Comparison of ENCODE assay signal across 22 cellular contexts in the genomic region with DNA sequence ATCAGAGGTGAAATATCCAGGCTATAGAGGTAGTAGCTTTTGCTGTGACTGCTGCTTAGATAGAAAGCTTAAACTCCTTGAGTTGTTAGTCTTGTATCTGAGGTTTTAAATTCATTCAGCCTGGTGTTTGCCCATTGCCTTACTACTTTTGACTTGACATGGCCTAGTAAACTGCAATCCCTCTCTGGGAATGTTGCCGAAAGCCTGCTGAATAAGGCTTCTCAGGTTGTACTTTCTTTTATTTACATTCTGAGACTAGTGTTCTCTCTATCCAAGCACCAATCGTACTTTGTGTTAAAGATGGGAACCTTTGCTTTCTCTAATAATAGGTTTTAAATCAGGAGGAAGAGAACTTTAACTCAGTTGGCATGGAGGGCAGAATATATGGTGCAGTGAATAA.
DNase-seq lines count a peak whose midpoint lies in the region; ATAC-seq and TF ChIP-seq lines count a peak whose summit lies in the region.
"Had no signal": no experiment of that assay in that cellular context is flagged by ENCODE, and none has a peak within 500 bp of the region (broad histone marks: within the 10 kb centered on the region; RNA-seq: fewer than 3 reads in every experiment).

No MANE protein-coding gene starts in this region.

- H3K27me3 Mint-ChIP-seq in GM23338 (ENCODE audit: insufficient read depth, low read depth, poor library complexity): no peaks in the 10 kb centered on the region
- H3K27me3 Mint-ChIP-seq: CD4-positive, CD25-positive, alpha-beta regulatory T cell had no signal

- H3K36me3 Mint-ChIP-seq in GM23338 (ENCODE audit: low read depth): no peaks in the 10 kb centered on the region
- H3K36me3 Mint-ChIP-seq: CD4-positive, CD25-positive, alpha-beta regulatory T cell had no signal

- H3K9me2 ChIP-seq in GM23338 (ENCODE audit: insufficient read depth): no peaks in the 10 kb centered on the region

- H3K4me3 ChIP-seq in GM23338 (no peak overlapping the region), Panc1 (ENCODE audit: low read depth in 2 of 2, low read length in 2 of 2) (no peak overlapping the region), gastroesophageal sphincter (no peak overlapping the region), rectal smooth muscle tissue (ENCODE audit: low read length) (no peak overlapping the region), upper lobe of right lung (no peak overlapping the region)
- H3K4me3 ChIP-seq: A549, HAP-1, SJSA1 had no signal

- POLR2A ChIA-PET in Panc1 (lab: Charles Lee): interaction anchor here (0.5 kb wide), 1 partner anchor 1292 kb away, joined by 3 read pairs; a partner anchor contains a TSS

- H2AFZ ChIP-seq in GM23338: peak overlapping the region; percentile 34; the same call in 1 of the 2 replicates

- no peak for TF ChIP-seq EP300 in gastroesophageal sphincter (IDR thresholded peaks at IDR 0.05)

- no peak overlapping the region for H3K9ac ChIP-seq in rectal smooth muscle tissue (ENCODE audit: low read length)

- H3K27me3 ChIP-seq in GM23338 (ENCODE audit: insufficient read depth) (no peaks in the 10 kb centered on the region), Panc1 (ENCODE audit: control insufficient read depth, insufficient read depth, low read length) (no peaks in the 10 kb centered on the region), gastroesophageal sphincter (no peaks in the 10 kb centered on the region), rectal smooth muscle tissue (ENCODE audit: control insufficient read depth, insufficient read depth, low read length) (no peaks in the 10 kb centered on the region), upper lobe of right lung (no peaks in the 10 kb centered on the region)
- H3K27me3 ChIP-seq: BE2C, SJSA1 had no signal

- peaks cover 2% of the 10 kb centered on the region; the same call in 1 of the 3 replicates for H3K4me1 Mint-ChIP-seq in GM23338
- H3K4me1 Mint-ChIP-seq: CD4-positive, CD25-positive, alpha-beta regulatory T cell had no signal

- H3K4me1 ChIP-seq in GM23338 (ENCODE audit: insufficient read depth): no peaks in the 10 kb centered on the region
- no peaks in the 10 kb centered on the region; the same call in 1 of the 2 replicates for H3K4me1 ChIP-seq in Panc1 (ENCODE audit: control insufficient read depth, insufficient read depth, low read length)
- peaks cover 6 to 50% (median 10%) of the 10 kb centered on the region in 3 donors for H3K4me1 ChIP-seq in gastroesophageal sphincter
- H3K4me1 ChIP-seq in rectal smooth muscle tissue (ENCODE audit: control insufficient read depth, insufficient read depth, low read length): peaks cover 19% of the 10 kb centered on the region
- no peaks in the 10 kb centered on the region for H3K4me1 ChIP-seq in upper lobe of right lung
- H3K4me1 ChIP-seq: BE2C, Caco-2, SJSA1 had no signal

- TF ChIP-seq POLR2A in gastroesophageal sphincter (IDR thresholded peaks at IDR 0.05): no peak

- in situ Hi-C loops in Panc1 (cut with HindIII; ENCODE audit: low pct_unique_long_range_greater_than_20kb, low sequenced_read_pairs): no loop called here

- no peaks in the 10 kb centered on the region for H3F3A ChIP-seq in GM23338 (replicated peaks; ENCODE audit: low read depth)

- no peak for ATAC-seq in GM23338
- no peak for ATAC-seq in Panc1
- ATAC-seq in gastroesophageal sphincter: peak; percentile 55
- ATAC-seq in upper lobe of right lung: no peak
- ATAC-seq: A549 had no signal

- H3K27ac ChIP-seq in GM23338 (ENCODE audit: low read depth): no peak overlapping the region
- H3K27ac ChIP-seq in Panc1 (ENCODE audit: low read length): peak overlapping the region; percentile 24; the same call in 1 of the 2 replicates
- H3K27ac ChIP-seq in gastroesophageal sphincter: peak overlapping the region in 3 of 4 donors; percentile 29 to 51 (median 40)
- H3K27ac ChIP-seq in rectal smooth muscle tissue (ENCODE audit: low read depth, low read length): peak overlapping the region; percentile 23
- H3K27ac ChIP-seq in upper lobe of right lung: no peak overlapping the region
- H3K27ac ChIP-seq: A549, SJSA1 had no signal

- H3K9me3 ChIP-seq in Panc1 (ENCODE audit: control insufficient read depth, insufficient read depth, low read depth, low read length) (no peaks in the 10 kb centered on the region), gastroesophageal sphincter (no peaks in the 10 kb centered on the region), upper lobe of right lung (no peaks in the 10 kb centered on the region)
- H3K9me3 ChIP-seq: A549, BE2C, Caco-2, HAP-1, SJSA1 had no signal

- H4K20me1 ChIP-seq in GM23338 (replicated peaks; ENCODE audit: insufficient read depth): no peaks in the 10 kb centered on the region

- H3K4me2 ChIP-seq in GM23338: no peak overlapping the region
- H3K4me2 ChIP-seq: A549 had no signal

- CTCF ChIA-PET in Panc1 (lab: Charles Lee): no interaction called here

- DNase-seq in GM23338 (ENCODE audit: low spot score) (no peak), Panc1 (ENCODE audit: low read depth, low spot score) (no peak), upper lobe of right lung (no peak), AML-193 (lab: John Stamatoyannopoulos, UW) (no peak)
- DNase-seq in stimulated activated naive CD4-positive, alpha-beta T cell treated with Interleukin-2 at 50 U/mL for 16 hours (lab: John Stamatoyannopoulos, UW): no peak
- DNase-seq: BE2C; Caco-2; CD4-positive, CD25-positive, alpha-beta regulatory T cell; DMS 273 treated with DMSO at 0.1 percent for 48 hours; DMS79 treated with DMSO at 0.1 percent for 48 hours; KG1; NCI-H187 treated with DMSO at 0.1 percent for 48 hours; NCI-H2107; NCI-H510A treated with DMSO at 0.1 percent for 48 hours; NCI-H774; NK-92 treated with Interleukin-12 subunit alpha and Interleukin-12 subunit beta, amount 100 ng/mL, for 24 hours; T-helper 1 cell had no signal

- no peaks in the 10 kb centered on the region for H3K36me3 ChIP-seq in GM23338 (ENCODE audit: insufficient read depth)
- H3K36me3 ChIP-seq in Panc1 (ENCODE audit: control insufficient read depth, insufficient read depth, low read length): no peaks in the 10 kb centered on the region
- no peaks in the 10 kb centered on the region for H3K36me3 ChIP-seq in gastroesophageal sphincter
- no peaks in the 10 kb centered on the region for H3K36me3 ChIP-seq in rectal smooth muscle tissue (ENCODE audit: control insufficient read depth, insufficient read depth, low read length)
- H3K36me3 ChIP-seq in upper lobe of right lung: no peaks in the 10 kb centered on the region
- H3K36me3 ChIP-seq: BE2C, HAP-1, SJSA1 had no signal

- H3K79me2 ChIP-seq in GM23338 (replicated peaks; ENCODE audit: insufficient read depth): no peaks in the 10 kb centered on the region

- H3K27ac Mint-ChIP-seq in GM23338: no peak overlapping the region
- H3K27ac Mint-ChIP-seq: CD4-positive, CD25-positive, alpha-beta regulatory T cell had no signal

- intact Hi-C loops in Panc1 (cut with micrococcal nuclease; ENCODE audit: unreplicated experiment): no loop called here
- intact Hi-C loops in upper lobe of right lung (cut with DNase I): no loop called here

- TF ChIP-seq CTCF in GM23338 (conservative IDR thresholded peaks at IDR 0.05; ENCODE audit: low read depth in 2 of 2) (no peak), Panc1 (IDR thresholded peaks at IDR 0.05) (no peak), gastroesophageal sphincter (IDR thresholded peaks at IDR 0.05) (no peak), upper lobe of right lung (IDR thresholded peaks at IDR 0.05) (no peak)

- WGBS in gastroesophageal sphincter (ENCODE audit: low coverage in 1 of 2), 2 donors: 22 to 28% methylated on average over 1 to 2 of the region's 2 CpGs

- BruUV-seq in Panc1 (replicated peaks; lab: Mats Ljungman, UMichigan): no TSS peak

- no peaks in the 10 kb centered on the region; the same call in 2 of the 3 replicates for H3K9me3 Mint-ChIP-seq in GM23338

- H3K4me3 Mint-ChIP-seq in GM23338: no peak overlapping the region
- H3K4me3 Mint-ChIP-seq: CD4-positive, CD25-positive, alpha-beta regulatory T cell had no signal

TF ChIP-seq in GM23338, 12 proteins besides CTCF, POLR2A, EP300 and RAD21 (continues in another document):
- TF ChIP-seq ZNF114 (CRISPR knock-in tag; IDR thresholded peaks at IDR 0.05) (no peak), JUNB (IDR thresholded peaks at IDR 0.05; ENCODE audit: unreplicated experiment) (no peak), ZNF331 (CRISPR knock-in tag; IDR thresholded peaks at IDR 0.05; ENCODE audit: low read depth) (no peak), NANOG (IDR thresholded peaks at IDR 0.05; ENCODE audit: borderline replicate concordance) (no peak), EZH2 (IDR thresholded peaks at IDR 0.05; ENCODE audit: low read depth, unreplicated experiment) (no peak), EZH2phosphoT487 (IDR thresholded peaks at IDR 0.05; ENCODE audit: unreplicated experiment) (no peak)
- TF ChIP-seq, protein P1, sequence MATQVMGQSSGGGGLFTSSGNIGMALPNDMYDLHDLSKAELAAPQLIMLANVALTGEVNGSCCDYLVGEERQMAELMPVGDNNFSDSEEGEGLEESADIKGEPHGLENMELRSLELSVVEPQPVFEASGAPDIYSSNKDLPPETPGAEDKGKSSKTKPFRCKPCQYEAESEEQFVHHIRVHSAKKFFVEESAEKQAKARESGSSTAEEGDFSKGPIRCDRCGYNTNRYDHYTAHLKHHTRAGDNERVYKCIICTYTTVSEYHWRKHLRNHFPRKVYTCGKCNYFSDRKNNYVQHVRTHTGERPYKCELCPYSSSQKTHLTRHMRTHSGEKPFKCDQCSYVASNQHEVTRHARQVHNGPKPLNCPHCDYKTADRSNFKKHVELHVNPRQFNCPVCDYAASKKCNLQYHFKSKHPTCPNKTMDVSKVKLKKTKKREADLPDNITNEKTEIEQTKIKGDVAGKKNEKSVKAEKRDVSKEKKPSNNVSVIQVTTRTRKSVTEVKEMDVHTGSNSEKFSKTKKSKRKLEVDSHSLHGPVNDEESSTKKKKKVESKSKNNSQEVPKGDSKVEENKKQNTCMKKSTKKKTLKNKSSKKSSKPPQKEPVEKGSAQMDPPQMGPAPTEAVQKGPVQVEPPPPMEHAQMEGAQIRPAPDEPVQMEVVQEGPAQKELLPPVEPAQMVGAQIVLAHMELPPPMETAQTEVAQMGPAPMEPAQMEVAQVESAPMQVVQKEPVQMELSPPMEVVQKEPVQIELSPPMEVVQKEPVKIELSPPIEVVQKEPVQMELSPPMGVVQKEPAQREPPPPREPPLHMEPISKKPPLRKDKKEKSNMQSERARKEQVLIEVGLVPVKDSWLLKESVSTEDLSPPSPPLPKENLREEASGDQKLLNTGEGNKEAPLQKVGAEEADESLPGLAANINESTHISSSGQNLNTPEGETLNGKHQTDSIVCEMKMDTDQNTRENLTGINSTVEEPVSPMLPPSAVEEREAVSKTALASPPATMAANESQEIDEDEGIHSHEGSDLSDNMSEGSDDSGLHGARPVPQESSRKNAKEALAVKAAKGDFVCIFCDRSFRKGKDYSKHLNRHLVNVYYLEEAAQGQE (IDR thresholded peaks at IDR 0.05; ENCODE audit: unreplicated experiment): no peak

Comparison
In these comparisons a context has a peak if more than half of its experiments do, and no peak if none do; other contexts are left out.
1. H3K27ac ChIP-seq: peak in Panc1 (single experiment), gastroesophageal sphincter (3 of 4) and rectal smooth muscle tissue (single experiment); none in GM23338 (single experiment) and upper lobe of right lung (single experiment).